8 cellular contexts compared by ENCODE assay signal in genomic region chr3:170614214-170614966, GRCh38. TPM values are rescaled to one million over a fixed set of nuclear protein-coding genes. Genes with fewer than 3 reads are reported as not detected.
DNase-seq lines count a peak whose midpoint lies in the region; ATAC-seq, FAIRE-seq and TF ChIP-seq lines count a peak whose summit lies in the region.

No MANE protein-coding gene starts in this region.

- no peaks in the 10 kb centered on the region for H3K79me2 ChIP-seq in PC-9 (ENCODE audit: low read depth)

- no peak overlapping the region for H3K27ac Mint-ChIP-seq in endothelial cell (ENCODE audit: unreplicated experiment)

- H3K9me3 ChIP-seq in PC-9 (ENCODE audit: insufficient read depth, low read depth) (no peaks in the 10 kb centered on the region), pancreas (no peaks in the 10 kb centered on the region)

- CTCF ChIA-PET in PC-9 (lab: Charles Lee): interaction anchor here (0.6 kb wide), 1 partner anchor 232 kb away, joined by 3 read pairs; no protein-coding TSS in a partner anchor

- no peak overlapping the region for H3K4me3 ChIP-seq in PC-9
- no peak overlapping the region for H3K4me3 ChIP-seq in pancreas

- no peaks in the 10 kb centered on the region for H3K36me3 Mint-ChIP-seq in endothelial cell (ENCODE audit: low read depth, unreplicated experiment)

- H2AFZ ChIP-seq in PC-9: no peak overlapping the region

- BruUV-seq in PC-9 (replicated peaks; lab: Mats Ljungman, UMichigan): no TSS peak

- H3K27me3 Mint-ChIP-seq in endothelial cell (ENCODE audit: unreplicated experiment): peaks cover 5% of the 10 kb centered on the region

- TF ChIP-seq CTCF in PC-9 (conservative IDR thresholded peaks at IDR 0.05) (no peak), pancreas (IDR thresholded peaks at IDR 0.05) (no peak), endothelial cell (IDR thresholded peaks at IDR 0.05; ENCODE audit: unreplicated experiment) (no peak)

- POLR2A ChIA-PET in PC-9 (lab: Charles Lee; ENCODE audit: unreplicated experiment): no interaction called here

- WGBS in pancreas, 2 donors: 45 to 49% methylated on average over 5 of the region's 5 CpGs

- H3K27ac ChIP-seq in PC-9: no peak overlapping the region
- H3K27ac ChIP-seq in pancreas: no peak overlapping the region

- H3K4me1 Mint-ChIP-seq in endothelial cell (ENCODE audit: unreplicated experiment): peaks cover 3% of the 10 kb centered on the region

- H4K20me1 ChIP-seq in PC-9 (ENCODE audit: insufficient read depth): no peaks in the 10 kb centered on the region

- 0 out of 2 replicates have a peak overlapping the region, but pooled peaks have one; percentile 8 for H3K4me2 ChIP-seq in PC-9

- no peaks in the 10 kb centered on the region for H3K36me3 ChIP-seq in PC-9 (ENCODE audit: low read depth)
- H3K36me3 ChIP-seq in pancreas: no peaks in the 10 kb centered on the region

- no peak overlapping the region for H3K4me3 Mint-ChIP-seq in endothelial cell (ENCODE audit: unreplicated experiment)

- FAIRE-seq in pancreas (lab: Jason Lieb, UNC): no peak

- H3K9me3 Mint-ChIP-seq in endothelial cell (ENCODE audit: unreplicated experiment): no peaks in the 10 kb centered on the region

- H3K27me3 ChIP-seq in PC-9 (ENCODE audit: insufficient read depth, low read depth) (no peaks in the 10 kb centered on the region), pancreas (no peaks in the 10 kb centered on the region)

- H3K4me1 ChIP-seq in PC-9 (replicated peaks; ENCODE audit: insufficient read depth) (peaks cover 7% of the 10 kb centered on the region; the same call in 1 of the 2 replicates), pancreas (no peaks in the 10 kb centered on the region)

- H3F3A ChIP-seq in PC-9 (ENCODE audit: insufficient read depth, low read depth): peaks cover 3% of the 10 kb centered on the region; the same call in 1 of the 2 replicates

- H3K9me2 ChIP-seq in PC-9 (ENCODE audit: insufficient read depth): no peaks in the 10 kb centered on the region

- DNase-seq in GM03348 (ENCODE audit: low spot score): peak; percentile 86
- DNase-seq in PC-9: peak; percentile 40 to 76
- peak; percentile 77 for DNase-seq in fibroblast of gingiva (ENCODE audit: low read depth)
- peak in 2 of 6 donors; percentile 18 to 41 for DNase-seq in pancreas
- DNase-seq in NCI-H510A treated with DMSO at 0.1 percent for 48 hours (lab: John Stamatoyannopoulos, UW): no peak
- DNase-seq in activated CD4-positive, alpha-beta T cell treated with anti-CD3 and anti-CD28 coated beads, Interleukin-2, amount 50 U/mL, for 1 hour: no peak
- no peak for DNase-seq in endothelial cell (ENCODE audit: low spot score)

- intact Hi-C loops in PC-9 (cut with micrococcal nuclease; ENCODE audit: unreplicated experiment): no loop called here
- intact Hi-C loops in pancreas (cut with DNase I): no loop called here

- ATAC-seq in pancreas: peak; percentile 74 to 92 (median 86)
- ATAC-seq in HG03045 (IDR thresholded peaks at IDR 0.05; ENCODE audit: unreplicated experiment): no peak

RNA-seq across cellular contexts. Expression of gene SLC7A14, which starts 28.5 kb away (rescaled TPM):
- total RNA-seq in PC-9 (2021) (not detected in 2 replicates), pancreas (under 1 TPM; 0.09 to 0.73 (median 0.20) TPM), endothelial cell (ENCODE audit: unreplicated experiment) (2.5 TPM)
- 1 to 10 TPM in 1 of 2 donors, under 1 TPM in 1; 0.11 to 1.9 TPM for polyA plus RNA-seq in pancreas

Comparison
In these comparisons a context has a peak if more than half of its experiments do, and no peak if none do; other contexts are left out.
1. DNase-seq: peak in GM03348 (single experiment), PC-9 (2 of 2) and fibroblast of gingiva (single experiment); none in NCI-H510A treated with DMSO at 0.1 percent for 48 hours (single experiment), activated CD4-positive, alpha-beta T cell treated with anti-CD3 and anti-CD28 coated beads, Interleukin-2, amount 50 U/mL, for 1 hour (single experiment) and endothelial cell (single experiment).